Comparison of ENCODE assay signal across 15 cellular contexts in genomic region chr16:12436201-12436657, GRCh38.
A peak's percentile ranks its signal among the peaks of the same experiment; 100 is the strongest.
DNase-seq lines count a peak whose midpoint lies in the region; ATAC-seq, FAIRE-seq and TF ChIP-seq lines count a peak whose summit lies in the region.
"Had no signal": no experiment of that assay in that cellular context is flagged by ENCODE, and none has a peak within 500 bp of the region (broad histone marks: within the 10 kb centered on the region; RNA-seq: fewer than 3 reads in every experiment).

No MANE protein-coding gene starts in this region.

- no peaks in the 10 kb centered on the region for H3K9me2 ChIP-seq in SK-N-SH

- no peak overlapping the region for H3K4me2 ChIP-seq in SK-N-SH

- TF ChIP-seq CTCF in brain (conservative IDR thresholded peaks at IDR 0.05) = no peak
- TF ChIP-seq CTCF in nephron progenitor cell (IDR thresholded peaks at IDR 0.05) = no peak
- no peak for TF ChIP-seq CTCF in SK-N-SH (IDR thresholded peaks at IDR 0.05)

- DNase-seq in NCI-H2029 treated with DMSO at 0.1 percent for 48 hours (lab: John Stamatoyannopoulos, UW) (peak; percentile 87), nephron progenitor cell (peak; percentile 25), aorta (no peak), GM12891 (ENCODE audit: insufficient read length, low spot score) (no peak), SK-N-SH (no peak)
- DNase-seq: activated CD4-positive, alpha-beta T cell treated with anti-CD3 and anti-CD28 coated beads for 48 hours; amygdala; naive B cell; stimulated activated naive CD8-positive, alpha-beta T cell treated with anti-CD3 and anti-CD28 coated beads, Interleukin-15, amount 100 ng/mL, for 72 hours; T-helper 1 cell had no signal

- H3K27me3 ChIP-seq in aorta (ENCODE audit: control insufficient read depth in 1 of 2, insufficient read depth in 2 of 2, low read length in 1 of 2) (no peaks in the 10 kb centered on the region), SK-N-SH (ENCODE audit: insufficient read depth) (no peaks in the 10 kb centered on the region)

- no peak overlapping the region for H2AFZ ChIP-seq in SK-N-SH (ENCODE audit: low read depth)

- POLR2A ChIA-PET in SK-N-SH (lab: Yijun Ruan, JAX) = interaction anchor here (1.3 kb wide), 1 partner anchor 11 kb away, joined by 4 read pairs; no protein-coding TSS in a partner anchor

- H3K4me3 Mint-ChIP-seq in brain (peak overlapping the region in 3 of 5 experiments; percentile 52 to 59 (median 57)), nephron progenitor cell (peak overlapping the region; percentile 71)
- H3K4me3 Mint-ChIP-seq: dendritic cell treated with granulocyte-macrophage colony-stimulating factor and Interleukin-4, amounts not matched to agents 40 ng/mL and 50 ng/mL, for 4 days; stimulated activated naive CD8-positive, alpha-beta T cell treated with anti-CD3 and anti-CD28 coated beads, Interleukin-15, amount 100 ng/mL, for 72 hours had no signal

- H3K27me3 Mint-ChIP-seq in brain (peaks cover 2% of the 10 kb centered on the region), nephron progenitor cell (ENCODE audit: low read depth, poor library complexity) (peaks cover 17% of the 10 kb centered on the region)
- H3K27me3 Mint-ChIP-seq: dendritic cell treated with granulocyte-macrophage colony-stimulating factor and Interleukin-4, amounts not matched to agents 40 ng/mL and 50 ng/mL, for 4 days; naive B cell; stimulated activated naive CD8-positive, alpha-beta T cell treated with anti-CD3 and anti-CD28 coated beads, Interleukin-15, amount 100 ng/mL, for 72 hours had no signal

- no peaks in the 10 kb centered on the region for H3K79me2 ChIP-seq in SK-N-SH (ENCODE audit: insufficient read depth)

- H3K4me1 Mint-ChIP-seq in brain (peaks cover 60% of the 10 kb centered on the region), nephron progenitor cell (peaks cover 42% of the 10 kb centered on the region)

- no peaks in the 10 kb centered on the region; the same call in 1 of the 2 replicates for H3K4me1 ChIP-seq in ES-I3 (ENCODE audit: insufficient read depth, low read length)
- H3K4me1 ChIP-seq in aorta (ENCODE audit: control insufficient read depth in 1 of 2, insufficient read depth in 2 of 2, low read length in 2 of 2) = no peaks in the 10 kb centered on the region
- H3K4me1 ChIP-seq in SK-N-SH (ENCODE audit: control insufficient read depth in 1 of 2, insufficient read depth in 2 of 2, low read depth in 1 of 2, low read length in 1 of 2) = no peaks in the 10 kb centered on the region; a peak in 1 of 4 replicates
- H3K4me1 ChIP-seq: HAP-1 had no signal

- no peak overlapping the region for H3K4me3 ChIP-seq in aorta (ENCODE audit: low read length in 2 of 2)
- H3K4me3 ChIP-seq in SK-N-SH (ENCODE audit: low read depth in 2 of 2, low read length in 1 of 2) = no peak overlapping the region
- H3K4me3 ChIP-seq: HAP-1 had no signal

- no peak for TF ChIP-seq POLR2A in GM12891 (IDR thresholded peaks at IDR 0.05; ENCODE audit: low read depth, low read length)

- H3K36me3 Mint-ChIP-seq in brain (peaks cover under 1% of the 10 kb centered on the region), nephron progenitor cell (ENCODE audit: low read depth) (no peaks in the 10 kb centered on the region)

- no peaks in the 10 kb centered on the region for H3K36me3 ChIP-seq in ES-I3 (ENCODE audit: insufficient read depth, low read length)
- H3K36me3 ChIP-seq in aorta (ENCODE audit: control insufficient read depth in 1 of 2, insufficient read depth in 2 of 2, low read length in 1 of 2) = no peaks in the 10 kb centered on the region
- no peaks in the 10 kb centered on the region for H3K36me3 ChIP-seq in SK-N-SH (replicated peaks in 1 of 2; ENCODE audit: control insufficient read depth in 1 of 2, insufficient read depth in 2 of 2, low read length in 1 of 2)
- H3K36me3 ChIP-seq: HAP-1 had no signal

- 84 to 86% methylated on average over 17 of the region's 17 CpGs for WGBS in aorta, 2 donors
- 89% methylated on average over 16 of the region's 17 CpGs for WGBS in SK-N-SH (ENCODE audit: low lambda C conversion rate)

- ATAC-seq in GM18519 (IDR thresholded peaks at IDR 0.05; ENCODE audit: low FRiP score, unreplicated experiment) = no peak
- no peak for ATAC-seq in aorta (ENCODE audit: low FRiP score)
- ATAC-seq: stimulated activated naive CD8-positive, alpha-beta T cell treated with anti-CD3 and anti-CD28 coated beads, Interleukin-15, amount 100 ng/mL, for 72 hours had no signal

- H3K9me3 Mint-ChIP-seq in brain = peaks cover 0 to 13% (median under 1%) of the 10 kb centered on the region in 5 experiments
- H3K9me3 Mint-ChIP-seq in nephron progenitor cell = peaks cover 9% of the 10 kb centered on the region
- H3K9me3 Mint-ChIP-seq: dendritic cell treated with granulocyte-macrophage colony-stimulating factor and Interleukin-4, amounts not matched to agents 40 ng/mL and 50 ng/mL, for 4 days had no signal

- no peak overlapping the region for H3K27ac ChIP-seq in aorta (ENCODE audit: low read depth in 1 of 2, low read length in 2 of 2)
- no peak overlapping the region for H3K27ac ChIP-seq in SK-N-SH (ENCODE audit: low read depth in 2 of 2, low read length in 1 of 2)

- H3K9ac ChIP-seq in ES-I3 (ENCODE audit: low read depth, low read length) (peak overlapping the region; percentile 28; the same call in 1 of the 2 replicates), SK-N-SH (no peak overlapping the region)

- H4K20me1 ChIP-seq in SK-N-SH (ENCODE audit: insufficient read depth) = no peaks in the 10 kb centered on the region

- H3F3A ChIP-seq in SK-N-SH (replicated peaks; ENCODE audit: insufficient read depth) = no peaks in the 10 kb centered on the region

- CTCF ChIA-PET in SK-N-SH (lab: Yijun Ruan, JAX) = no interaction called here

- no peak for FAIRE-seq in GM12891 (lab: Jason Lieb, UNC)

- peak overlapping the region; percentile 28 to 94 (median 78) for H3K27ac Mint-ChIP-seq in brain
- H3K27ac Mint-ChIP-seq in nephron progenitor cell = no peak overlapping the region
- H3K27ac Mint-ChIP-seq: dendritic cell treated with granulocyte-macrophage colony-stimulating factor and Interleukin-4, amounts not matched to agents 40 ng/mL and 50 ng/mL, for 4 days had no signal

- intact Hi-C loops in aorta (cut with DNase I) = no loop called here

- no peaks in the 10 kb centered on the region for H3K9me3 ChIP-seq in ES-I3 (ENCODE audit: control insufficient read depth, insufficient read depth, low read length)
- H3K9me3 ChIP-seq in aorta (ENCODE audit: control insufficient read depth, low read length) = no peaks in the 10 kb centered on the region
- no peaks in the 10 kb centered on the region for H3K9me3 ChIP-seq in SK-N-SH
- H3K9me3 ChIP-seq: HAP-1 had no signal

- TF ChIP-seq EP300 in SK-N-SH (IDR thresholded peaks at IDR 0.05; ENCODE audit: borderline replicate concordance in 1 of 2, low read depth in 1 of 2, low read length in 1 of 2) = no peak

- no peak for TF ChIP-seq RAD21 in SK-N-SH (IDR thresholded peaks at IDR 0.05; ENCODE audit: low read length)

TF ChIP-seq in GM12891, 5 proteins besides CTCF, POLR2A, EP300 and RAD21:
- TF ChIP-seq POU2F2 (IDR thresholded peaks at IDR 0.05; ENCODE audit: low read depth, low read length) = no peak
- TF ChIP-seq POLR2AphosphoS5 (IDR thresholded peaks at IDR 0.05; ENCODE audit: low read depth, low read length) = no peak
- TF ChIP-seq SPI1 (IDR thresholded peaks at IDR 0.05; ENCODE audit: low read depth, low read length) = no peak
- TF ChIP-seq PAX5 (IDR thresholded peaks at IDR 0.05; ENCODE audit: insufficient read depth, low read length, severe bottlenecking) = no peak
- no peak for TF ChIP-seq TAF1 (IDR thresholded peaks at IDR 0.05; ENCODE audit: low read depth, low read length)

TF ChIP-seq in SK-N-SH, 30 proteins besides CTCF, POLR2A, EP300 and RAD21:
- TF ChIP-seq FOXM1 (IDR thresholded peaks at IDR 0.05; ENCODE audit: low read depth) = no peak
- no peak for TF ChIP-seq POLR2AphosphoS5 (IDR thresholded peaks at IDR 0.05; ENCODE audit: low read depth, low read length)
- TF ChIP-seq TAF1 (IDR thresholded peaks at IDR 0.05; ENCODE audit: borderline replicate concordance, low read depth, low read length) = no peak
- no peak for TF ChIP-seq PBX3 (IDR thresholded peaks at IDR 0.05)
- TF ChIP-seq CHD2 (IDR thresholded peaks at IDR 0.05; ENCODE audit: low read length, partially characterized antibody) = no peak

Comparison
In these comparisons a context has a peak if more than half of its experiments do, and no peak if none do; other contexts are left out.
1. DNase-seq: peak in NCI-H2029 treated with DMSO at 0.1 percent for 48 hours (single experiment) and nephron progenitor cell (single experiment); none in aorta (0 of 2), GM12891 (single experiment) and SK-N-SH (single experiment).